Comparison of ENCODE assay signal across 12 cellular contexts in the genomic region with DNA sequence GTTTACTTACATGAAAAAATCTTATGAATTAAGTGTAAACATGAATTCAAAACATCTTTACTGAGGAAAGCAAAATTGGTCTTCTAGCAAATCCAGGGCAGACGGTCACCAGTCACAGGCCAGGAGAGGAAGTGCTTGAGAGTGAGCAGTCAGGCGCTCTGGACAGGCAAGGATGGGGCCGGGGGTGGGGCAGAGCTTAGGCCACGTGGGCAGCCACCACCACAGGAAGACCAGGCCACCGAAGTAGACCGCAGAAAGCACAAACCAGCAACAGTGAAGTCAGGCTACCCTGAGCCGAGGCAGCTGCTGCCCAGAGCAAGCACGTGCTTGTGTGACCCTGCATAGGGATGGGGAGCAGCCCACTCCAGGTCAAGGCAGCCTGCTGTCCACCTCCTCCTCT. TPM values are rescaled to one million over a fixed set of nuclear protein-coding genes. Genes with fewer than 3 reads are reported as not detected.
DNase-seq lines count a peak whose midpoint lies in the region; ATAC-seq and TF ChIP-seq lines count a peak whose summit lies in the region.
"Had no signal": no experiment of that assay in that cellular context is flagged by ENCODE, and none has a peak within 500 bp of the region (broad histone marks: within the 10 kb centered on the region; RNA-seq: fewer than 3 reads in every experiment).

No MANE protein-coding gene starts in this region.

- H3K9me3 ChIP-seq in neuronal stem cell (replicated peaks in 1 of 2; ENCODE audit: control insufficient read depth in 2 of 2, insufficient read depth in 1 of 2, low read depth in 1 of 2, low read length in 2 of 2), result no peaks in the 10 kb centered on the region
- H3K9me3 ChIP-seq: ascending aorta, prostate gland had no signal

- peak; percentile 85 for DNase-seq in GM10266 (ENCODE audit: extremely low spot score)
- DNase-seq in NOMO-1 treated with DMSO at 0.1 percent for 48 hours (lab: John Stamatoyannopoulos, UW; ENCODE audit: unreplicated experiment), result peak; percentile 90
- DNase-seq in erythroblast (lab: John Stamatoyannopoulos, UW), result peak; percentile 36 to 51
- no peak for DNase-seq in neuronal stem cell (ENCODE audit: low spot score)
- DNase-seq in stimulated activated CD4-positive, alpha-beta T cell treated with anti-CD3 and anti-CD28 coated beads, Interleukin-1b, Interleukin-23, amount 100 ng/mL, for 48 hours, result no peak
- DNase-seq: activated CD4-positive, alpha-beta T cell treated with anti-CD3 and anti-CD28 coated beads, Interleukin-2, amount 10 ng/mL, durations not matched to agents 24 days and 14 days; DMS 273 treated with DMSO at 0.1 percent for 48 hours had no signal

- H3K36me3 ChIP-seq in neuronal stem cell (replicated peaks in 1 of 2; ENCODE audit: control insufficient read depth in 2 of 2, insufficient read depth in 2 of 2, low read length in 2 of 2), result no peaks in the 10 kb centered on the region
- H3K36me3 ChIP-seq: ascending aorta, prostate gland had no signal

- peak overlapping the region; percentile 36 for H3K18ac ChIP-seq in neuronal stem cell (ENCODE audit: low read length)

- H2BK120ac ChIP-seq in neuronal stem cell (ENCODE audit: low read depth, low read length), result no peak overlapping the region

- H3K9ac ChIP-seq in neuronal stem cell (ENCODE audit: low read depth, low read length, poor library complexity), result no peak overlapping the region

- TF ChIP-seq CTCF in GM10266 (IDR thresholded peaks at IDR 0.05; ENCODE audit: control insufficient read depth, insufficient read depth, low read depth, missing control alignments), result no peak

- H3K4ac ChIP-seq in neuronal stem cell (ENCODE audit: low read length), result no peak overlapping the region

- peak overlapping the region; percentile 61 for H2AK5ac ChIP-seq in neuronal stem cell (ENCODE audit: low read depth, low read length)

- peaks cover 2% of the 10 kb centered on the region for H3K79me1 ChIP-seq in neuronal stem cell (ENCODE audit: low read depth, low read length)

- H3K27ac ChIP-seq in neuronal stem cell (replicated peaks; ENCODE audit: low read length), result no peak overlapping the region
- H3K27ac ChIP-seq: ascending aorta, prostate gland had no signal

- no peak overlapping the region for H3K4me3 ChIP-seq in neuronal stem cell (ENCODE audit: low read length in 2 of 2)
- H3K4me3 ChIP-seq: ascending aorta, prostate gland had no signal

- WGBS in neuronal stem cell (ENCODE audit: extremely low coverage in 2 of 2, insufficient read length in 2 of 2, insufficient replicate concordance in 1 of 2), 2 donors, result no CpG with 5 or more reads among the region's 8 CpGs

- no peak overlapping the region for H3K23ac ChIP-seq in neuronal stem cell (ENCODE audit: low read depth, low read length, poor library complexity)

- H3K4me1 ChIP-seq in neuronal stem cell (ENCODE audit: control insufficient read depth in 2 of 2, insufficient read depth in 1 of 2, low read depth in 1 of 2, low read length in 2 of 2), result peaks cover 0 to 11% of the 10 kb centered on the region in 2 donors
- H3K4me1 ChIP-seq: prostate gland had no signal

- no peak overlapping the region for H3K4me2 ChIP-seq in neuronal stem cell (ENCODE audit: insufficient read depth, low read length, poor library complexity, severe bottlenecking)

- no peak overlapping the region for H2AFZ ChIP-seq in neuronal stem cell (ENCODE audit: low read length)

- H2BK12ac ChIP-seq in neuronal stem cell (ENCODE audit: low read length), result no peak overlapping the region

- H4K91ac ChIP-seq in neuronal stem cell (ENCODE audit: low read depth, low read length, poor library complexity), result no peak overlapping the region

- no peak overlapping the region for H2BK5ac ChIP-seq in neuronal stem cell (ENCODE audit: low read length)

- no peak overlapping the region for H3K14ac ChIP-seq in neuronal stem cell (ENCODE audit: low read length)

- H2BK15ac ChIP-seq in neuronal stem cell (ENCODE audit: low read length), result peak overlapping the region; percentile 10

- no peak for ATAC-seq in GM21447 (IDR thresholded peaks at IDR 0.05; ENCODE audit: unreplicated experiment)
- no peak for ATAC-seq in HG02623 (IDR thresholded peaks at IDR 0.05; ENCODE audit: unreplicated experiment)
- no peak for ATAC-seq in GM18867 (IDR thresholded peaks at IDR 0.05; ENCODE audit: unreplicated experiment)

- H4K8ac ChIP-seq in neuronal stem cell (ENCODE audit: low read depth, low read length), result peak overlapping the region; percentile 59

- peak; percentile 55 for TF ChIP-seq POLR2A in erythroblast (IDR thresholded peaks at IDR 0.05; ENCODE audit: low read length)

- peaks cover 0 to 15% (median 0%) of the 10 kb centered on the region in 3 experiments for H3K27me3 ChIP-seq in neuronal stem cell (ENCODE audit: control insufficient read depth in 3 of 3, insufficient read depth in 3 of 3, low read depth in 1 of 3, low read length in 3 of 3)
- H3K27me3 ChIP-seq: ascending aorta had no signal

RNA-seq across cellular contexts. Expression of gene SLC6A12, which starts 33.5 kb away (rescaled TPM):
- polyA plus RNA-seq in neuronal stem cell (2013, experiment 1 of 2), result 0.18 TPM
- 0.22 TPM for polyA plus RNA-seq in neuronal stem cell (2013, experiment 2 of 2)

Comparison
In these comparisons a context has a peak if more than half of its experiments do, and no peak if none do; other contexts are left out.
1. DNase-seq: peak in GM10266 (single experiment), NOMO-1 treated with DMSO at 0.1 percent for 48 hours (single experiment) and erythroblast (2 of 2); none in neuronal stem cell (single experiment) and stimulated activated CD4-positive, alpha-beta T cell treated with anti-CD3 and anti-CD28 coated beads, Interleukin-1b, Interleukin-23, amount 100 ng/mL, for 48 hours (single experiment).